In genomic region chr17:64627797-64628196, GRCh38 we compare ENCODE assay signal across 1 cellular context.
A peak's percentile ranks its signal among the peaks of the same experiment; 100 is the strongest.
TF ChIP-seq lines count a peak whose summit lies in the region.

No MANE protein-coding gene starts in this region.

TF ChIP-seq in HepG2, 621 proteins besides CTCF, POLR2A, EP300 and RAD21 (continued from another document and continues in another):
- TF ChIP-seq ZNF691 (CRISPR knock-in tag; IDR thresholded peaks at IDR 0.05; ENCODE audit: borderline replicate concordance, low read depth) (no peak), ZNF501 (CRISPR knock-in tag; IDR thresholded peaks at IDR 0.05) (no peak), HNF4G (IDR thresholded peaks at IDR 0.05; ENCODE audit: borderline replicate concordance, low read depth, low read length) (peak; percentile 66), HNF4G (CRISPR knock-in tag; IDR thresholded peaks at IDR 0.05; ENCODE audit: borderline replicate concordance, low read depth) (peak; percentile 57; the same call in 1 of the 2 replicates), SP5 (CRISPR knock-in tag; IDR thresholded peaks at IDR 0.05; ENCODE audit: borderline replicate concordance, low read depth) (no peak), ZNF644 (CRISPR knock-in tag; IDR thresholded peaks at IDR 0.05; ENCODE audit: low read depth) (peak; percentile 64; the same call in 1 of the 2 replicates), TFDP1 (CRISPR knock-in tag; IDR thresholded peaks at IDR 0.05; ENCODE audit: borderline replicate concordance) (no peak), HDAC2 (CRISPR knock-in tag; IDR thresholded peaks at IDR 0.05) (0 out of 2 replicates have a peak, but pooled peaks have one; percentile 33), ZBTB38 (CRISPR knock-in tag; IDR thresholded peaks at IDR 0.05) (peak; percentile 43; the same call in 1 of the 2 replicates), NAIF1 (CRISPR knock-in tag; IDR thresholded peaks at IDR 0.05; ENCODE audit: borderline replicate concordance) (no peak), RNF219 (CRISPR knock-in tag; IDR thresholded peaks at IDR 0.05) (no peak), XRCC5 (optimal IDR thresholded peaks at IDR 0.05; ENCODE audit: low read length) (peak; percentile 20), ZNF317 (CRISPR knock-in tag; IDR thresholded peaks at IDR 0.05) (no peak; the same call in 1 of the 2 replicates), NR2F2 (IDR thresholded peaks at IDR 0.05; ENCODE audit: borderline replicate concordance, low read depth) (no peak), FOXK1 (CRISPR knock-in tag; IDR thresholded peaks at IDR 0.05; ENCODE audit: borderline replicate concordance, low read depth) (no peak), ATF7-NPFF (CRISPR knock-in tag; IDR thresholded peaks at IDR 0.05; ENCODE audit: low read depth) (no peak), ZNF616 (CRISPR knock-in tag; IDR thresholded peaks at IDR 0.05; ENCODE audit: low read depth) (no peak), ZNF614 (CRISPR knock-in tag; IDR thresholded peaks at IDR 0.05; ENCODE audit: borderline replicate concordance) (peak; percentile 55; the same call in 1 of the 2 replicates), MTA3 (CRISPR knock-in tag; IDR thresholded peaks at IDR 0.05) (no peak), MIXL1 (CRISPR knock-in tag; IDR thresholded peaks at IDR 0.05) (peak; percentile 66), ZNF747 (CRISPR knock-in tag; IDR thresholded peaks at IDR 0.05; ENCODE audit: borderline replicate concordance) (no peak; the same call in 1 of the 2 replicates), TFE3 (CRISPR knock-in tag; IDR thresholded peaks at IDR 0.05) (0 out of 2 replicates have a peak, but pooled peaks have one; percentile 70), ETV5 (CRISPR knock-in tag; IDR thresholded peaks at IDR 0.05; ENCODE audit: borderline replicate concordance) (peak; percentile 34; the same call in 1 of the 2 replicates), SPEN (CRISPR knock-in tag; IDR thresholded peaks at IDR 0.05; ENCODE audit: low read depth) (0 out of 2 replicates have a peak, but pooled peaks have one; percentile 30), ZBTB40 (IDR thresholded peaks at IDR 0.05) (peak; percentile 99), ZBTB40 (CRISPR knock-in tag; IDR thresholded peaks at IDR 0.05) (peak; percentile 100), ZMYM4 (CRISPR knock-in tag; IDR thresholded peaks at IDR 0.05) (peak; percentile 89), MYC (CRISPR knock-in tag; IDR thresholded peaks at IDR 0.05; ENCODE audit: borderline replicate concordance) (no peak), ZNF543 (CRISPR knock-in tag; IDR thresholded peaks at IDR 0.05) (no peak), ZNF768 (CRISPR knock-in tag; IDR thresholded peaks at IDR 0.05) (no peak), SALL1 (CRISPR knock-in tag; IDR thresholded peaks at IDR 0.05) (no peak), SKIL (CRISPR knock-in tag; IDR thresholded peaks at IDR 0.05; ENCODE audit: borderline replicate concordance) (no peak), FIP1L1 (IDR thresholded peaks at IDR 0.05; ENCODE audit: borderline replicate concordance, insufficient read depth, low read depth, low read length) (no peak), MBD4 (IDR thresholded peaks at IDR 0.05; ENCODE audit: borderline replicate concordance, low read length) (no peak), NR2F6 (IDR thresholded peaks at IDR 0.05) (no peak), NR2F6 (CRISPR knock-in tag; IDR thresholded peaks at IDR 0.05) (peak; percentile 20; the same call in 1 of the 2 replicates), RCOR2 (CRISPR knock-in tag; IDR thresholded peaks at IDR 0.05) (0 out of 2 replicates have a peak, but pooled peaks have one; percentile 56), ZNF362 (CRISPR knock-in tag; IDR thresholded peaks at IDR 0.05; ENCODE audit: borderline replicate concordance) (peak; percentile 66; the same call in 1 of the 2 replicates)
